ENCODE assay signal across 9 cellular contexts in genomic region chr4:74228691-74229640, GRCh38.
A peak's percentile ranks its signal among the peaks of the same experiment; 100 is the strongest.
DNase-seq lines count a peak whose midpoint lies in the region; ATAC-seq and TF ChIP-seq lines count a peak whose summit lies in the region.
"Had no signal": no experiment of that assay in that cellular context is flagged by ENCODE, and none has a peak within 500 bp of the region (broad histone marks: within the 10 kb centered on the region; RNA-seq: fewer than 3 reads in every experiment).

No MANE protein-coding gene starts in this region.

- H3K36me3 ChIP-seq in SU-DHL-6 (ENCODE audit: low read length): no peaks in the 10 kb centered on the region
- H3K36me3 ChIP-seq: neutrophil had no signal

- ATAC-seq in GM21529 (IDR thresholded peaks at IDR 0.05; ENCODE audit: unreplicated experiment): peak; percentile 88
- ATAC-seq in activated naive CD8-positive, alpha-beta T cell treated with anti-CD3 and anti-CD28 coated beads, Interleukin-2, amount 10 ng/mL, durations not matched to agents 7 days and 5 days (ENCODE audit: low read depth): peak; percentile 82

- POLR2A ChIA-PET in activated naive CD8-positive, alpha-beta T cell treated with anti-CD3 and anti-CD28 coated beads, Interleukin-2, amount 10 ng/mL, durations not matched to agents 7 days and 5 days (lab: Charles Lee): no interaction called here

- no peaks in the 10 kb centered on the region for H3K79me2 ChIP-seq in SU-DHL-6 (ENCODE audit: insufficient read depth, low read length)

- no peaks in the 10 kb centered on the region for H3K27me3 ChIP-seq in SU-DHL-6 (ENCODE audit: low read length)
- H3K27me3 ChIP-seq: neutrophil had no signal

- H3K36me3 Mint-ChIP-seq in activated naive CD8-positive, alpha-beta T cell treated with anti-CD3 and anti-CD28 coated beads, Interleukin-2, amount 10 ng/mL, durations not matched to agents 7 days and 5 days: no peaks in the 10 kb centered on the region

- no peaks in the 10 kb centered on the region for H3K27me3 Mint-ChIP-seq in activated naive CD8-positive, alpha-beta T cell treated with anti-CD3 and anti-CD28 coated beads, Interleukin-2, amount 10 ng/mL, durations not matched to agents 7 days and 5 days

- DNase-seq in GM03348 (ENCODE audit: low spot score): peak; percentile 39
- peak; percentile 86 for DNase-seq in KBM-7
- peak; percentile 62 for DNase-seq in activated naive CD8-positive, alpha-beta T cell treated with anti-CD3 and anti-CD28 coated beads, Interleukin-2, amount 10 ng/mL, durations not matched to agents 7 days and 5 days
- DNase-seq in hippocampal formation (lab: John Stamatoyannopoulos, UW): peak; percentile 7 to 20
- peak; percentile 63 to 73 (median 65) for DNase-seq in stimulated activated CD4-positive, alpha-beta T cell treated with anti-CD3 and anti-CD28 coated beads, Interleukin-12 subunit alpha, Interleukin-12 subunit beta, amount 100 ng/mL, for 48 hours (ENCODE audit: low read depth in 2 of 3, low spot score in 1 of 3)
- no peak for DNase-seq in GM19240 (ENCODE audit: insufficient read length, low spot score)

- H3K9ac ChIP-seq in SU-DHL-6 (ENCODE audit: low read length): no peak overlapping the region

- no peak overlapping the region for H3K27ac ChIP-seq in SU-DHL-6 (ENCODE audit: low read depth, low read length)
- H3K27ac ChIP-seq: neutrophil had no signal

- no peak overlapping the region for H3K4me2 ChIP-seq in SU-DHL-6 (ENCODE audit: low read depth, low read length, poor library complexity, severe bottlenecking)

- in situ Hi-C loops in KBM-7 (cut with MboI; ENCODE audit: low pct_unique_long_range_greater_than_20kb, low sequenced_read_pairs): no loop called here

- H3K9me2 ChIP-seq in SU-DHL-6 (replicated peaks; ENCODE audit: insufficient read depth, low read length): no peaks in the 10 kb centered on the region

- H3F3A ChIP-seq in SU-DHL-6 (ENCODE audit: insufficient read depth): no peaks in the 10 kb centered on the region

- H4K20me1 ChIP-seq in SU-DHL-6 (ENCODE audit: low read depth, low read length): no peaks in the 10 kb centered on the region

- peak; percentile 48 for TF ChIP-seq CTCF in SU-DHL-6 (IDR thresholded peaks at IDR 0.05; ENCODE audit: insufficient read depth, low read length, poor library complexity, severe bottlenecking)

- H3K9me3 Mint-ChIP-seq in activated naive CD8-positive, alpha-beta T cell treated with anti-CD3 and anti-CD28 coated beads, Interleukin-2, amount 10 ng/mL, durations not matched to agents 7 days and 5 days: no peaks in the 10 kb centered on the region

- no peak overlapping the region for H2AFZ ChIP-seq in SU-DHL-6 (ENCODE audit: low read depth, low read length, severe bottlenecking)

- no peak overlapping the region for H3K4me3 Mint-ChIP-seq in activated naive CD8-positive, alpha-beta T cell treated with anti-CD3 and anti-CD28 coated beads, Interleukin-2, amount 10 ng/mL, durations not matched to agents 7 days and 5 days

- no peak overlapping the region for H3K4me3 ChIP-seq in SU-DHL-6 (ENCODE audit: insufficient read depth, low read length, poor library complexity, severe bottlenecking)

- no peak overlapping the region for H3K27ac Mint-ChIP-seq in activated naive CD8-positive, alpha-beta T cell treated with anti-CD3 and anti-CD28 coated beads, Interleukin-2, amount 10 ng/mL, durations not matched to agents 7 days and 5 days

- peaks cover 5% of the 10 kb centered on the region for H3K4me1 Mint-ChIP-seq in activated naive CD8-positive, alpha-beta T cell treated with anti-CD3 and anti-CD28 coated beads, Interleukin-2, amount 10 ng/mL, durations not matched to agents 7 days and 5 days

- no peaks in the 10 kb centered on the region for H3K9me3 ChIP-seq in SU-DHL-6 (ENCODE audit: insufficient read depth, low read length)
- H3K9me3 ChIP-seq: neutrophil had no signal
